Comparison of ENCODE assay signal across 11 cellular contexts in genomic region chr18:80210312-80211083, GRCh38. TPM values are rescaled to one million over a fixed set of nuclear protein-coding genes. Genes with fewer than 3 reads are reported as not detected.
DNase-seq lines count a peak whose midpoint lies in the region; ATAC-seq, FAIRE-seq and TF ChIP-seq lines count a peak whose summit lies in the region.
"Had no signal": no experiment of that assay in that cellular context is flagged by ENCODE, and none has a peak within 500 bp of the region (broad histone marks: within the 10 kb centered on the region; RNA-seq: fewer than 3 reads in every experiment).

No MANE protein-coding gene starts in this region.

- H2AFZ ChIP-seq in OCI-LY3 (ENCODE audit: low read depth, low read length), result no peak overlapping the region
- H2AFZ ChIP-seq in trophoblast cell (ENCODE audit: insufficient read depth, low read length, poor library complexity), result no peak overlapping the region
- H2AFZ ChIP-seq in H9 (ENCODE audit: low read length), result no peak overlapping the region

- H4K8ac ChIP-seq in trophoblast cell (ENCODE audit: low read depth, low read length), result no peak overlapping the region
- no peak overlapping the region for H4K8ac ChIP-seq in H9 (replicated peaks; ENCODE audit: insufficient read length, low read depth, low read length)

- FAIRE-seq in frontal cortex (lab: Jason Lieb, UNC), result no peak

- no peak overlapping the region for H4K12ac ChIP-seq in trophoblast cell (ENCODE audit: low read depth, low read length)

- H4K20me1 ChIP-seq in OCI-LY3 (ENCODE audit: insufficient read depth, low read length), result 0 out of 2 replicates have a peak, but pooled peaks cover 3% of the 10 kb centered on the region
- no peaks in the 10 kb centered on the region for H4K20me1 ChIP-seq in H9 (ENCODE audit: control insufficient read depth, insufficient read depth, insufficient read length)

- H3K9me3 Mint-ChIP-seq in H9, result no peaks in the 10 kb centered on the region; a peak in 1 of 5 replicates

- TF ChIP-seq CTCF in OCI-LY3 (IDR thresholded peaks at IDR 0.05; ENCODE audit: low read depth, low read length), result no peak
- TF ChIP-seq CTCF in H9 (conservative IDR thresholded peaks at IDR 0.05), result no peak

- H2BK5ac ChIP-seq in trophoblast cell (ENCODE audit: low read depth, low read length, poor library complexity) (no peak overlapping the region), H9 (ENCODE audit: insufficient read length, low read length) (no peak overlapping the region)

- no peak overlapping the region for H3K14ac ChIP-seq in trophoblast cell (ENCODE audit: low read length)
- no peak overlapping the region for H3K14ac ChIP-seq in H9 (ENCODE audit: insufficient read depth, low read length)

- H2BK120ac ChIP-seq in trophoblast cell (ENCODE audit: insufficient read depth, low read length, poor library complexity) (no peak overlapping the region), H9 (ENCODE audit: low read depth, low read length, poor library complexity, severe bottlenecking) (no peak overlapping the region)

- H3K4ac ChIP-seq in trophoblast cell (ENCODE audit: low read depth, low read length), result no peak overlapping the region
- no peak overlapping the region for H3K4ac ChIP-seq in H9 (ENCODE audit: low read depth, low read length)

- H4K91ac ChIP-seq in trophoblast cell (ENCODE audit: low read depth, low read length) (no peak overlapping the region), H9 (ENCODE audit: insufficient read length, low read depth, low read length) (no peak overlapping the region)

- no peak overlapping the region for H3K27ac Mint-ChIP-seq in H9
- H3K27ac Mint-ChIP-seq: naive B cell had no signal

- H3K79me2 ChIP-seq in OCI-LY3 (ENCODE audit: low read length) (no peaks in the 10 kb centered on the region), trophoblast cell (ENCODE audit: control insufficient read depth, insufficient read depth, low read length, poor library complexity) (no peaks in the 10 kb centered on the region), H9 (ENCODE audit: insufficient read depth, low read length) (no peaks in the 10 kb centered on the region)

- peak overlapping the region; percentile 84 for H3K4me2 ChIP-seq in OCI-LY3 (ENCODE audit: low read length)
- H3K4me2 ChIP-seq in trophoblast cell (ENCODE audit: low read length), result no peak overlapping the region
- no peak overlapping the region for H3K4me2 ChIP-seq in H9 (ENCODE audit: insufficient read depth, insufficient read length, low read length)

- H4K5ac ChIP-seq in H9 (ENCODE audit: insufficient read length, low read depth, low read length), result no peak overlapping the region

- H3K4me3 ChIP-seq in OCI-LY3 (ENCODE audit: low read length), result peak overlapping the region; percentile 57
- no peak overlapping the region for H3K4me3 ChIP-seq in trophoblast cell (ENCODE audit: low read depth, low read length)
- H3K4me3 ChIP-seq: SK-N-MC had no signal

- H3K4me1 Mint-ChIP-seq in H9, result peaks cover 1 to 6% of the 10 kb centered on the region in 2 experiments
- H3K4me1 Mint-ChIP-seq: naive B cell had no signal

- H3K4me1 ChIP-seq in OCI-LY3 (ENCODE audit: low read length), result peaks cover 53% of the 10 kb centered on the region
- H3K4me1 ChIP-seq in trophoblast cell (ENCODE audit: control insufficient read depth in 1 of 2, insufficient read depth in 2 of 2, low read length in 2 of 2), result no peaks in the 10 kb centered on the region
- H3K4me1 ChIP-seq in H9 (ENCODE audit: insufficient read depth, low read length), result no peaks in the 10 kb centered on the region; the same call in 1 of the 2 replicates

- peaks cover 4% of the 10 kb centered on the region for H3K36me3 ChIP-seq in OCI-LY3 (replicated peaks; ENCODE audit: low read depth, low read length)
- no peaks in the 10 kb centered on the region for H3K36me3 ChIP-seq in trophoblast cell (ENCODE audit: control insufficient read depth in 1 of 2, insufficient read depth in 2 of 2, low read length in 2 of 2)

- no peak overlapping the region for H3K4me3 Mint-ChIP-seq in H9

- H3K18ac ChIP-seq in trophoblast cell (ENCODE audit: low read length) (no peak overlapping the region), H9 (ENCODE audit: insufficient read length, low read depth, low read length) (no peak overlapping the region)

- no peak overlapping the region for H2AK5ac ChIP-seq in trophoblast cell (ENCODE audit: low read length)
- no peak overlapping the region for H2AK5ac ChIP-seq in H9 (ENCODE audit: insufficient read length, low read length)

- no peak overlapping the region for H2BK20ac ChIP-seq in H9 (ENCODE audit: low read depth, low read length, poor library complexity, severe bottlenecking)

- no peaks in the 10 kb centered on the region for H3K27me3 Mint-ChIP-seq in H9 (ENCODE audit: low read depth)

- no peaks in the 10 kb centered on the region for H3K79me1 ChIP-seq in trophoblast cell (ENCODE audit: low read length)
- H3K79me1 ChIP-seq in H9 (ENCODE audit: insufficient read depth, low read depth, low read length, poor library complexity, severe bottlenecking), result no peaks in the 10 kb centered on the region

- DNase-seq in trophoblast cell (peak; percentile 27 to 48), mucosa of gallbladder (ENCODE audit: low spot score) (no peak), H9 (no peak), frontal cortex (ENCODE audit: low spot score in 2 of 2) (no peak)
- DNase-seq in stimulated activated CD4-positive, alpha-beta T cell treated with anti-CD3 and anti-CD28 coated beads, Interleukin-1b, Interleukin-23, amount 100 ng/mL, for 48 hours, result no peak
- DNase-seq: activated effector memory CD4-positive, alpha-beta T cell treated with Interleukin-2 at 50 U/mL for 16 hours; naive B cell had no signal

- H3K9ac ChIP-seq in OCI-LY3 (ENCODE audit: low read length) (peak overlapping the region; percentile 18), trophoblast cell (ENCODE audit: low read length) (no peak overlapping the region), H9 (ENCODE audit: extremely low read depth, insufficient read length, low read length) (no peak overlapping the region)

- peak overlapping the region; percentile 51 for H3K27ac ChIP-seq in OCI-LY3 (ENCODE audit: low read length)
- H3K27ac ChIP-seq in trophoblast cell (ENCODE audit: low read depth, low read length), result no peak overlapping the region
- H3K27ac ChIP-seq in H9 (ENCODE audit: insufficient read length, low read depth, low read length), result no peak overlapping the region
- H3K27ac ChIP-seq: SK-N-MC had no signal

- H3T11ph ChIP-seq in H9 (ENCODE audit: low read length), result no peak overlapping the region

- no peak overlapping the region for H3K56ac ChIP-seq in H9 (ENCODE audit: insufficient read length, low read depth, low read length)

- no peaks in the 10 kb centered on the region for H3K23me2 ChIP-seq in H9 (ENCODE audit: insufficient read length, low read depth, low read length, poor library complexity, severe bottlenecking)

- peaks cover 6% of the 10 kb centered on the region; the same call in 1 of the 2 replicates for H3K9me3 ChIP-seq in OCI-LY3 (ENCODE audit: insufficient read depth, low read length)
- H3K9me3 ChIP-seq in trophoblast cell (ENCODE audit: insufficient read depth, low read depth, low read length), result no peaks in the 10 kb centered on the region
- H3K9me3 ChIP-seq in H9 (ENCODE audit: control insufficient read depth, low read depth, low read length), result no peaks in the 10 kb centered on the region

- peak; percentile 65 for ATAC-seq in GM19395 (IDR thresholded peaks at IDR 0.05; ENCODE audit: unreplicated experiment)
- peak; percentile 82 for ATAC-seq in HG02884 (IDR thresholded peaks at IDR 0.05; ENCODE audit: unreplicated experiment)

- no CpG with 5 or more reads among the region's 6 CpGs for WGBS in trophoblast cell (ENCODE audit: extremely low coverage, insufficient coverage, insufficient read length)
- WGBS in H9 (ENCODE audit: extremely low coverage, insufficient read length, low lambda C conversion rate), result no CpG with 5 or more reads among the region's 6 CpGs

- H3K27me3 ChIP-seq in OCI-LY3 (ENCODE audit: low read depth, low read length), result peaks cover 45% of the 10 kb centered on the region
- H3K27me3 ChIP-seq in trophoblast cell (ENCODE audit: insufficient read depth, low read length), result no peaks in the 10 kb centered on the region
- H3K27me3 ChIP-seq in H9 (ENCODE audit: insufficient read depth, low read length), result no peaks in the 10 kb centered on the region

- H3K36me3 Mint-ChIP-seq in H9 (ENCODE audit: insufficient read depth in 1 of 3, low read depth in 3 of 3), result no peaks in the 10 kb centered on the region

- H2BK15ac ChIP-seq in H9 (ENCODE audit: low read depth, low read length), result no peak overlapping the region

- H2BK12ac ChIP-seq in trophoblast cell (ENCODE audit: low read length), result no peak overlapping the region
- no peak overlapping the region for H2BK12ac ChIP-seq in H9 (ENCODE audit: insufficient read length, low read depth, low read length)

- no peak overlapping the region for H3K23ac ChIP-seq in trophoblast cell (ENCODE audit: low read length)
- no peak overlapping the region for H3K23ac ChIP-seq in H9 (ENCODE audit: insufficient read length, low read depth, low read length)

RNA-seq across cellular contexts. Expression of gene PARD6G, which starts 36.8 kb away (rescaled TPM):
- polyA plus RNA-seq in trophoblast cell (2013), result 5.5 and 5.7 TPM in 2 replicates
- total RNA-seq in mucosa of gallbladder (4.1 TPM), H9 (2021) (11.2 and 12.0 TPM in 2 replicates), frontal cortex (9.4 TPM)

Comparison
In these comparisons a context has a peak if more than half of its experiments do, and no peak if none do; other contexts are left out.
1. DNase-seq: peak in trophoblast cell (2 of 2); none in stimulated activated CD4-positive, alpha-beta T cell treated with anti-CD3 and anti-CD28 coated beads, Interleukin-1b, Interleukin-23, amount 100 ng/mL, for 48 hours (single experiment), mucosa of gallbladder (single experiment), H9 (single experiment) and frontal cortex (0 of 2).